In the genomic region with DNA sequence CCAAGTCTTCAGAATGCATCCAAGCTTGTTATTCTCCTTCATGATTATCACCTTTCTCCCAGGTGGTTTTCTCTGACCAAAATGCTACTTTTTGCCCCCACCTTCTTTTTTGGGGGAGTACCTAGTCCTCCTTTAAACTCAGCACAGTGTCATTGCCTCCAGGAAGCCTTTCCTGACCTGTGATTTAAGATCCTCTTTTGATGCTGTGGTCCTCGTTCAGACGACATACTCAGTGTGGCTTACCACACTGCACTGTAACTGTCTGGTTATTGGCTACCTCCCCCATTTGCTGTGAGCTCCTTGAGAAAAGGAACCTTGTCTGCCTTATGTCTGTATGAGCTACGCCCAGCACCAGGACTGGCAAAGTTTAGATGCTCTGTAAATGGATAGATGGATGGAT, we compare ENCODE assay signal across 1 cellular context.
TF ChIP-seq lines count a peak whose summit lies in the region.

No MANE protein-coding gene starts in this region.

TF ChIP-seq in GM12878, 131 proteins besides CTCF, POLR2A, EP300 and RAD21:
- TF ChIP-seq HDAC6 (IDR thresholded peaks at IDR 0.05; ENCODE audit: unreplicated experiment) (no peak), YY1 (IDR thresholded peaks at IDR 0.05; ENCODE audit: low read depth, low read length) (no peak), EED (IDR thresholded peaks at IDR 0.05; ENCODE audit: low read depth) (no peak), FOXM1 (IDR thresholded peaks at IDR 0.05; ENCODE audit: low read depth, low read length) (no peak), SPI1 (IDR thresholded peaks at IDR 0.05; ENCODE audit: borderline replicate concordance, insufficient read depth, low read depth, low read length) (no peak), JUNB (IDR thresholded peaks at IDR 0.05) (no peak), IRF4 (IDR thresholded peaks at IDR 0.05; ENCODE audit: low read depth, low read length) (no peak), FOS (IDR thresholded peaks at IDR 0.05; ENCODE audit: borderline replicate concordance, extremely low read depth, insufficient read length) (no peak), RB1 (IDR thresholded peaks at IDR 0.05; ENCODE audit: borderline replicate concordance) (no peak)
- TF ChIP-seq, protein P1, sequence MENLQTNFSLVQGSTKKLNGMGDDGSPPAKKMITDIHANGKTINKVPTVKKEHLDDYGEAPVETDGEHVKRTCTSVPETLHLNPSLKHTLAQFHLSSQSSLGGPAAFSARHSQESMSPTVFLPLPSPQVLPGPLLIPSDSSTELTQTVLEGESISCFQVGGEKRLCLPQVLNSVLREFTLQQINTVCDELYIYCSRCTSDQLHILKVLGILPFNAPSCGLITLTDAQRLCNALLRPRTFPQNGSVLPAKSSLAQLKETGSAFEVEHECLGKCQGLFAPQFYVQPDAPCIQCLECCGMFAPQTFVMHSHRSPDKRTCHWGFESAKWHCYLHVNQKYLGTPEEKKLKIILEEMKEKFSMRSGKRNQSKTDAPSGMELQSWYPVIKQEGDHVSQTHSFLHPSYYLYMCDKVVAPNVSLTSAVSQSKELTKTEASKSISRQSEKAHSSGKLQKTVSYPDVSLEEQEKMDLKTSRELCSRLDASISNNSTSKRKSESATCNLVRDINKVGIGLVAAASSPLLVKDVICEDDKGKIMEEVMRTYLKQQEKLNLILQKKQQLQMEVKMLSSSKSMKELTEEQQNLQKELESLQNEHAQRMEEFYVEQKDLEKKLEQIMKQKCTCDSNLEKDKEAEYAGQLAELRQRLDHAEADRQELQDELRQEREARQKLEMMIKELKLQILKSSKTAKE (IDR thresholded peaks at IDR 0.05; ENCODE audit: low read depth, poor library complexity, severe bottlenecking), result no peak
- TF ChIP-seq, protein P2, sequence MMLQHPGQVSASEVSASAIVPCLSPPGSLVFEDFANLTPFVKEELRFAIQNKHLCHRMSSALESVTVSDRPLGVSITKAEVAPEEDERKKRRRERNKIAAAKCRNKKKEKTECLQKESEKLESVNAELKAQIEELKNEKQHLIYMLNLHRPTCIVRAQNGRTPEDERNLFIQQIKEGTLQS (IDR thresholded peaks at IDR 0.05; ENCODE audit: borderline replicate concordance, extremely low read depth, low read depth, low read length), result no peak
- TF ChIP-seq, protein P3, sequence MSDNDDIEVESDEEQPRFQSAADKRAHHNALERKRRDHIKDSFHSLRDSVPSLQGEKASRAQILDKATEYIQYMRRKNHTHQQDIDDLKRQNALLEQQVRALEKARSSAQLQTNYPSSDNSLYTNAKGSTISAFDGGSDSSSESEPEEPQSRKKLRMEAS (IDR thresholded peaks at IDR 0.05; ENCODE audit: low read depth, low read length), result no peak
- TF ChIP-seq, protein P4, sequence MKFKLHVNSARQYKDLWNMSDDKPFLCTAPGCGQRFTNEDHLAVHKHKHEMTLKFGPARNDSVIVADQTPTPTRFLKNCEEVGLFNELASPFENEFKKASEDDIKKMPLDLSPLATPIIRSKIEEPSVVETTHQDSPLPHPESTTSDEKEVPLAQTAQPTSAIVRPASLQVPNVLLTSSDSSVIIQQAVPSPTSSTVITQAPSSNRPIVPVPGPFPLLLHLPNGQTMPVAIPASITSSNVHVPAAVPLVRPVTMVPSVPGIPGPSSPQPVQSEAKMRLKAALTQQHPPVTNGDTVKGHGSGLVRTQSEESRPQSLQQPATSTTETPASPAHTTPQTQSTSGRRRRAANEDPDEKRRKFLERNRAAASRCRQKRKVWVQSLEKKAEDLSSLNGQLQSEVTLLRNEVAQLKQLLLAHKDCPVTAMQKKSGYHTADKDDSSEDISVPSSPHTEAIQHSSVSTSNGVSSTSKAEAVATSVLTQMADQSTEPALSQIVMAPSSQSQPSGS (IDR thresholded peaks at IDR 0.05; ENCODE audit: low read length), result no peak
- TF ChIP-seq, protein P5, sequence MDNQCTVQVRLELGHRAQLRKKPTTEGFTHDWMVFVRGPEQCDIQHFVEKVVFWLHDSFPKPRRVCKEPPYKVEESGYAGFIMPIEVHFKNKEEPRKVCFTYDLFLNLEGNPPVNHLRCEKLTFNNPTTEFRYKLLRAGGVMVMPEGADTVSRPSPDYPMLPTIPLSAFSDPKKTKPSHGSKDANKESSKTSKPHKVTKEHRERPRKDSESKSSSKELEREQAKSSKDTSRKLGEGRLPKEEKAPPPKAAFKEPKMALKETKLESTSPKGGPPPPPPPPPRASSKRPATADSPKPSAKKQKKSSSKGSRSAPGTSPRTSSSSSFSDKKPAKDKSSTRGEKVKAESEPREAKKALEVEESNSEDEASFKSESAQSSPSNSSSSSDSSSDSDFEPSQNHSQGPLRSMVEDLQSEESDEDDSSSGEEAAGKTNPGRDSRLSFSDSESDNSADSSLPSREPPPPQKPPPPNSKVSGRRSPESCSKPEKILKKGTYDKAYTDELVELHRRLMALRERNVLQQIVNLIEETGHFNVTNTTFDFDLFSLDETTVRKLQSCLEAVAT (IDR thresholded peaks at IDR 0.05), result no peak
- TF ChIP-seq, protein P6, sequence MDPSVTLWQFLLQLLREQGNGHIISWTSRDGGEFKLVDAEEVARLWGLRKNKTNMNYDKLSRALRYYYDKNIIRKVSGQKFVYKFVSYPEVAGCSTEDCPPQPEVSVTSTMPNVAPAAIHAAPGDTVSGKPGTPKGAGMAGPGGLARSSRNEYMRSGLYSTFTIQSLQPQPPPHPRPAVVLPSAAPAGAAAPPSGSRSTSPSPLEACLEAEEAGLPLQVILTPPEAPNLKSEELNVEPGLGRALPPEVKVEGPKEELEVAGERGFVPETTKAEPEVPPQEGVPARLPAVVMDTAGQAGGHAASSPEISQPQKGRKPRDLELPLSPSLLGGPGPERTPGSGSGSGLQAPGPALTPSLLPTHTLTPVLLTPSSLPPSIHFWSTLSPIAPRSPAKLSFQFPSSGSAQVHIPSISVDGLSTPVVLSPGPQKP (IDR thresholded peaks at IDR 0.05; ENCODE audit: low read depth, low read length), result no peak
TF ChIP-seq in GM12878: peak in this region for 0.
